9 cellular contexts compared by ENCODE assay signal in genomic region chr22:33274214-33274828, GRCh38.
DNase-seq lines count a peak whose midpoint lies in the region; ATAC-seq and TF ChIP-seq lines count a peak whose summit lies in the region.
"Had no signal": no experiment of that assay in that cellular context is flagged by ENCODE, and none has a peak within 500 bp of the region (broad histone marks: within the 10 kb centered on the region; RNA-seq: fewer than 3 reads in every experiment).

No MANE protein-coding gene starts in this region.

- no peaks in the 10 kb centered on the region for H3K9me3 ChIP-seq in mucosa of descending colon
- H3K9me3 ChIP-seq in effector memory CD4-positive, alpha-beta T cell (ENCODE audit: control insufficient read depth, low read length): no peaks in the 10 kb centered on the region

- H3K4me1 ChIP-seq in mucosa of descending colon (ENCODE audit: low read depth): peaks cover 14% of the 10 kb centered on the region
- H3K4me1 ChIP-seq in effector memory CD4-positive, alpha-beta T cell (ENCODE audit: control insufficient read depth, insufficient read depth, low read length, poor library complexity, severe bottlenecking): no peaks in the 10 kb centered on the region

- TF ChIP-seq CTCF in Calu3 (IDR thresholded peaks at IDR 0.05; ENCODE audit: unreplicated experiment) (peak; percentile 67), WI38 (IDR thresholded peaks at IDR 0.05; ENCODE audit: low read depth, low read length) (peak; percentile 60), mucosa of descending colon (IDR thresholded peaks at IDR 0.05) (peak; percentile 8)

- H3K9me3 Mint-ChIP-seq in Calu3 (ENCODE audit: low read depth, unreplicated experiment): no peaks in the 10 kb centered on the region

- H3K27ac ChIP-seq in effector memory CD4-positive, alpha-beta T cell (ENCODE audit: insufficient read depth, low read length, poor library complexity, severe bottlenecking): no peak overlapping the region

- no TSS peak for BruUV-seq in Calu3 (replicated peaks; lab: Mats Ljungman, UMichigan)

- no peak overlapping the region for H3K27ac Mint-ChIP-seq in Calu3 (ENCODE audit: unreplicated experiment)

- ATAC-seq in mucosa of descending colon (no peak), GM21447 (IDR thresholded peaks at IDR 0.05; ENCODE audit: unreplicated experiment) (no peak), GM21528 (IDR thresholded peaks at IDR 0.05; ENCODE audit: low FRiP score, unreplicated experiment) (no peak), HG03342 (IDR thresholded peaks at IDR 0.05; ENCODE audit: unreplicated experiment) (no peak)

- H3K4me3 ChIP-seq in WI38 (ENCODE audit: low read depth, low read length): no peak overlapping the region
- no peak overlapping the region for H3K4me3 ChIP-seq in mucosa of descending colon
- no peak overlapping the region for H3K4me3 ChIP-seq in effector memory CD4-positive, alpha-beta T cell (ENCODE audit: insufficient read depth, low read depth, low read length, poor library complexity, severe bottlenecking)

- no peaks in the 10 kb centered on the region for H3K36me3 ChIP-seq in mucosa of descending colon (ENCODE audit: low read depth)
- H3K36me3 ChIP-seq in effector memory CD4-positive, alpha-beta T cell (ENCODE audit: control insufficient read depth, insufficient read depth, low read length): no peaks in the 10 kb centered on the region

- no peak overlapping the region for H3K4me3 Mint-ChIP-seq in Calu3 (ENCODE audit: low read depth, unreplicated experiment)

- no peaks in the 10 kb centered on the region for H3K36me3 Mint-ChIP-seq in Calu3 (ENCODE audit: insufficient read depth, unreplicated experiment)

- no peaks in the 10 kb centered on the region for H3K27me3 ChIP-seq in effector memory CD4-positive, alpha-beta T cell (replicated peaks; ENCODE audit: control insufficient read depth, insufficient read depth, low read length, poor library complexity, severe bottlenecking)

- peak; percentile 34 for DNase-seq in Calu3
- DNase-seq in H4 (ENCODE audit: low spot score): peak; percentile 17
- DNase-seq in mucosa of descending colon: peak in 1 of 3 donors; percentile 36
- no peak for DNase-seq in effector memory CD4-positive, alpha-beta T cell
- DNase-seq: activated CD8-positive, alpha-beta memory T cell treated with anti-CD3 and anti-CD28 coated beads, Interleukin-2, amount 50 U/mL, for 4 hours had no signal

- H3K27me3 Mint-ChIP-seq in Calu3 (ENCODE audit: unreplicated experiment): no peaks in the 10 kb centered on the region

- CTCF ChIA-PET in Calu3 (lab: Charles Lee): no interaction called here

- H3K4me1 Mint-ChIP-seq in Calu3 (ENCODE audit: low read depth, unreplicated experiment): no peaks in the 10 kb centered on the region

- intact Hi-C loops in Calu3 (cut with micrococcal nuclease; ENCODE audit: unreplicated experiment): no loop called here
- intact Hi-C loops in mucosa of descending colon (cut with DNase I, micrococcal nuclease): no loop called here

Comparison
In these comparisons a context has a peak if more than half of its experiments do, and no peak if none do; other contexts are left out.
1. DNase-seq: peak in Calu3 (single experiment) and H4 (single experiment); none in effector memory CD4-positive, alpha-beta T cell (0 of 3).
2. CTCF ChIP-seq: peak in every context shown above with its lines; median percentile 67 in Calu3; 60 in WI38; 8 in mucosa of descending colon.